Comparison of ENCODE assay signal across 8 cellular contexts in the genomic region with DNA sequence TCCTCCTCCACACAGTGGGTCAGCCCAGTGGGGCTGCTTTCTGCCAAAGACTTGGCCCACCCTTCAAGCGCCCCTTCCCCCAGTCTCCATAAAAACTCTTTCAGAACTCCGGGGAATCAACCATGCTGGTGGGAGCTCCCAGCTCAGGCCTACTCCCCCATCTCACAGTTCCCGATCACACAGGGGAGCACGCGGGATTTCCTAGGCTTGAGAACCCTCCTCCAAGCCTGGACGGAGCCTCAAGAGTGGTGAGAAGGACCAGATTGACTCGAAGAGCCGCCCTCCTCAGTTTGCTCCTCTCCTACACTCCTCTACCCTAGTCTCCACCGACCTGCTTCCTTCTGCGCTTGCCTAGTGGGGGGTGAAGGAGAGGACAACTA.
DNase-seq lines count a peak whose midpoint lies in the region; ATAC-seq and TF ChIP-seq lines count a peak whose summit lies in the region.

No MANE protein-coding gene starts in this region.

- no peak for DNase-seq in activated T-cell treated with anti-CD3 and anti-CD28 coated beads, Interleukin-2, amount 50 U/mL, for 4 hours
- DNase-seq in activated T-cell treated with anti-CD3 and anti-CD28 coated beads for 4 hours, result no peak
- peak; percentile 40 for DNase-seq in astrocyte of the spinal cord (ENCODE audit: low read depth, low spot score)
- DNase-seq in left kidney (ENCODE audit: low read depth, low spot score), result peak; percentile 86
- no peak for DNase-seq in transverse colon
- DNase-seq in midbrain (lab: John Stamatoyannopoulos, UW), result no peak
- no peak for DNase-seq in NCI-H1105 treated with DMSO at 0.1 percent for 48 hours (lab: John Stamatoyannopoulos, UW)

- H3K9me3 Mint-ChIP-seq in activated T-cell treated with anti-CD3 and anti-CD28 coated beads, Interleukin-2, amount 50 U/mL, for 4 hours, result no peaks in the 10 kb centered on the region

- H3K9me3 ChIP-seq in transverse colon, result no peaks in the 10 kb centered on the region

- peak overlapping the region; percentile 39 for H3K4me3 ChIP-seq in astrocyte of the spinal cord (ENCODE audit: low read depth, low read length)
- H3K4me3 ChIP-seq in transverse colon, result peak overlapping the region; percentile 28 to 51 (median 38)

- H3K4me1 Mint-ChIP-seq in activated T-cell treated with anti-CD3 and anti-CD28 coated beads, Interleukin-2, amount 50 U/mL, for 4 hours (ENCODE audit: low read depth), result peaks cover 16% of the 10 kb centered on the region

- H3K4me3 Mint-ChIP-seq in activated T-cell treated with anti-CD3 and anti-CD28 coated beads, Interleukin-2, amount 50 U/mL, for 4 hours, result peak overlapping the region; percentile 80

- intact Hi-C loops in transverse colon (cut with DNase I; ENCODE audit: low total_unique reads), result no loop called here

- in situ Hi-C loops in astrocyte of the spinal cord (cut with HindIII; ENCODE audit: low sequenced_read_pairs), result no loop called here
- in situ Hi-C loops in transverse colon (cut with MboI; ENCODE audit: low pct_ligation_motif_present in 1 of 4, low pct_unique_long_range_greater_than_20kb in 1 of 4, low sequenced_read_pairs in 3 of 4), result loop anchor here in 2 of 4 donors (25.0 kb wide), 2 partner anchors 150 to 675 kb away; a partner anchor contains a TSS

- H3K27me3 Mint-ChIP-seq in activated T-cell treated with anti-CD3 and anti-CD28 coated beads, Interleukin-2, amount 50 U/mL, for 4 hours (ENCODE audit: low read depth), result no peaks in the 10 kb centered on the region

- no peak for TF ChIP-seq POLR2A in transverse colon (IDR thresholded peaks at IDR 0.05)

- TF ChIP-seq EP300 in transverse colon (IDR thresholded peaks at IDR 0.05; ENCODE audit: low read depth), result no peak

- 59% methylated on average over 10 of the region's 10 CpGs; no CpG with 5 or more reads in 1 of the 2 donors for WGBS in transverse colon (ENCODE audit: low coverage in 1 of 2), 2 donors

- no peaks in the 10 kb centered on the region for H3K36me3 ChIP-seq in transverse colon

- ATAC-seq in activated T-cell treated with anti-CD3 and anti-CD28 coated beads, Interleukin-2, amount 50 U/mL, for 4 hours, result no peak
- ATAC-seq in HG02623 (IDR thresholded peaks at IDR 0.05; ENCODE audit: unreplicated experiment), result no peak

- H3K36me3 Mint-ChIP-seq in activated T-cell treated with anti-CD3 and anti-CD28 coated beads, Interleukin-2, amount 50 U/mL, for 4 hours (ENCODE audit: insufficient read depth), result no peaks in the 10 kb centered on the region

- peak overlapping the region; percentile 81 to 92 (median 88) for H3K27ac ChIP-seq in transverse colon

- no peak for TF ChIP-seq CTCF in astrocyte of the spinal cord (IDR thresholded peaks at IDR 0.05; ENCODE audit: low read depth, low read length)
- no peak for TF ChIP-seq CTCF in transverse colon (IDR thresholded peaks at IDR 0.05)

- H3K27me3 ChIP-seq in transverse colon, result no peaks in the 10 kb centered on the region

- peaks cover 0 to 9% (median 0%) of the 10 kb centered on the region in 4 donors for H3K4me1 ChIP-seq in transverse colon

Comparison
In these comparisons a context has a peak if more than half of its experiments do, and no peak if none do; other contexts are left out.
1. DNase-seq: peak in astrocyte of the spinal cord (single experiment) and left kidney (single experiment); none in activated T-cell treated with anti-CD3 and anti-CD28 coated beads, Interleukin-2, amount 50 U/mL, for 4 hours (single experiment), activated T-cell treated with anti-CD3 and anti-CD28 coated beads for 4 hours (single experiment), transverse colon (single experiment), midbrain (single experiment) and NCI-H1105 treated with DMSO at 0.1 percent for 48 hours (single experiment).